Comparison of ENCODE assay signal across 28 cellular contexts in the genomic region with DNA sequence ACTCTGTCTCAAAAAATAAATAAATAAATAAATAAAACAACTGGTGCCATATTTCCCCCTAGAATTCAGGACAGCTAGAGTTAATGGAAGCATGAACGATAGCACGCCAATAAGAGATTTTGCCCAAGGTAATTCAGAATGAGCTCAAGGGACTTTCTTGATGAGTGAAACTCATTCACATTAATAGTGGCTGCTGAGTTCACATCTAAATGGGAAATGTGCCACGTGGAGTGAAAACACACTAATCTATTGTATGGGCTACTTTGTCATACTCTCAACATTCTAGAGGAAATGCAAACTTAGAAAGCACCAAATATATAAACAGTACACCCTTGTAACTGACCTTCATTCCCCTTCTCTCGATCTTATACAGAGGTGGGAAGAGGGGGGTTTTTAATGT.
"Had no signal": no experiment of that assay in that cellular context is flagged by ENCODE, and none has a peak within 500 bp of the region (broad histone marks: within the 10 kb centered on the region; RNA-seq: fewer than 3 reads in every experiment).

No MANE protein-coding gene starts in this region.

- H3K9me3 ChIP-seq: ascending aorta, body of pancreas, SK-N-SH had no signal

- H3K27ac ChIP-seq: ascending aorta, body of pancreas, VCaP had no signal

- H3K27ac Mint-ChIP-seq: activated CD8-positive, alpha-beta T cell treated with anti-CD3 and anti-CD28 coated beads, Interleukin-2, amount 10 ng/mL, durations not matched to agents 7 days and 5 days; activated naive CD4-positive, alpha-beta T cell treated with anti-CD3 and anti-CD28 coated beads, Interleukin-2, amount 50 U/mL, for 72 hours; activated naive CD8-positive, alpha-beta T cell treated with anti-CD3 and anti-CD28 coated beads, Interleukin-2, amount 50 U/mL, for 24 hours; activated T-cell treated with anti-CD3 and anti-CD28 coated beads, Interleukin-2, amount 50 U/mL, for 24 hours; activated T-helper 1 cell treated with anti-CD3 and anti-CD28 coated beads, Interleukin-12 subunit alpha, Interleukin-12 subunit beta, Interleukin-2, Interleukin-4 antibody, amounts not matched to agents 30 ng/mL and 10 ng/mL and 1 ng/mL, durations not matched to agents 14 hours and 24 hours and 36 hours had no signal

- H3K36me3 ChIP-seq: ascending aorta had no signal

- ATAC-seq: activated CD8-positive, alpha-beta T cell treated with anti-CD3 and anti-CD28 coated beads, Interleukin-2, amount 10 ng/mL, durations not matched to agents 7 days and 5 days; activated naive CD4-positive, alpha-beta T cell treated with anti-CD3 and anti-CD28 coated beads, Interleukin-2, amount 50 U/mL, for 72 hours; activated naive CD8-positive, alpha-beta T cell treated with anti-CD3 and anti-CD28 coated beads, Interleukin-2, amount 50 U/mL, for 24 hours; body of pancreas; K562; Panc1; Right ventricle myocardium inferior had no signal

- H3K4me1 Mint-ChIP-seq: activated naive CD8-positive, alpha-beta T cell treated with anti-CD3 and anti-CD28 coated beads, Interleukin-2, amount 50 U/mL, for 24 hours had no signal

- H3K4me3 ChIP-seq: ascending aorta, body of pancreas, K562 had no signal

- H3K4me3 Mint-ChIP-seq: activated CD8-positive, alpha-beta T cell treated with anti-CD3 and anti-CD28 coated beads, Interleukin-2, amount 10 ng/mL, durations not matched to agents 7 days and 5 days; activated naive CD8-positive, alpha-beta T cell treated with anti-CD3 and anti-CD28 coated beads, Interleukin-2, amount 50 U/mL, for 24 hours; activated T-cell treated with anti-CD3 and anti-CD28 coated beads, Interleukin-2, amount 50 U/mL, for 24 hours; activated T-helper 1 cell treated with anti-CD3 and anti-CD28 coated beads, Interleukin-12 subunit alpha, Interleukin-12 subunit beta, Interleukin-2, Interleukin-4 antibody, amounts not matched to agents 30 ng/mL and 10 ng/mL and 1 ng/mL, durations not matched to agents 14 hours and 24 hours and 36 hours had no signal

- H3K9me3 Mint-ChIP-seq: activated naive CD4-positive, alpha-beta T cell treated with anti-CD3 and anti-CD28 coated beads, Interleukin-2, amount 50 U/mL, for 72 hours; activated naive CD8-positive, alpha-beta T cell treated with anti-CD3 and anti-CD28 coated beads, Interleukin-2, amount 50 U/mL, for 24 hours; activated T-cell treated with anti-CD3 and anti-CD28 coated beads, Interleukin-2, amount 50 U/mL, for 24 hours; activated T-helper 1 cell treated with anti-CD3 and anti-CD28 coated beads, Interleukin-12 subunit alpha, Interleukin-12 subunit beta, Interleukin-2, Interleukin-4 antibody, amounts not matched to agents 30 ng/mL and 10 ng/mL and 1 ng/mL, durations not matched to agents 14 hours and 24 hours and 36 hours had no signal

- H3K36me3 Mint-ChIP-seq: activated naive CD4-positive, alpha-beta T cell treated with anti-CD3 and anti-CD28 coated beads, Interleukin-2, amount 50 U/mL, for 72 hours had no signal

- H3K27me3 ChIP-seq: ascending aorta, body of pancreas had no signal

- DNase-seq: activated CD4-positive, alpha-beta T cell treated with anti-CD3 and anti-CD28 coated beads for 4 hours; activated CD8-positive, alpha-beta memory T cell treated with anti-CD3 and anti-CD28 coated beads, Interleukin-2, amount 50 U/mL, for 48 hours; activated CD8-positive, alpha-beta T cell treated with anti-CD3 and anti-CD28 coated beads, Interleukin-2, amount 10 ng/mL, durations not matched to agents 7 days and 5 days; activated effector memory CD4-positive, alpha-beta T cell treated with Interleukin-2 at 50 U/mL for 16 hours; activated naive CD4-positive, alpha-beta T cell; activated naive CD8-positive, alpha-beta T cell treated with anti-CD3 and anti-CD28 coated beads, Interleukin-2, amount 50 U/mL, for 24 hours; activated T-cell treated with anti-CD3 and anti-CD28 coated beads, Interleukin-2, amount 50 U/mL, for 24 hours; amniotic stem cell; body of pancreas; central memory CD4-positive, alpha-beta T cell; Karpas-422; MM.1S; NCI-H187; NCI-H2171 treated with DMSO at 0.1 percent for 48 hours; NCI-H345; NCI-H510A; NCI-H526 treated with DMSO at 0.1 percent for 48 hours; OCI-M1; RPMI8226; SK-N-SH; T-helper 1 cell had no signal

- H3K4me1 ChIP-seq: ascending aorta, body of pancreas had no signal
